10 cellular contexts compared by ENCODE assay signal in genomic region chr2:85771486-85771885, GRCh38. TPM values are rescaled to one million over a fixed set of nuclear protein-coding genes. Genes with fewer than 3 reads are reported as not detected.
DNase-seq lines count a peak whose midpoint lies in the region; ATAC-seq and TF ChIP-seq lines count a peak whose summit lies in the region.
"Had no signal": no experiment of that assay in that cellular context is flagged by ENCODE, and none has a peak within 500 bp of the region (broad histone marks: within the 10 kb centered on the region; RNA-seq: fewer than 3 reads in every experiment).

No MANE protein-coding gene starts in this region.

- H3K27ac ChIP-seq in GM23248 (peak overlapping the region; percentile 95), ascending aorta (peak overlapping the region; percentile 80 to 93), layer of hippocampus (ENCODE audit: low read depth, low read length) (peak overlapping the region; percentile 94), smooth muscle cell (ENCODE audit: low read depth) (no peak overlapping the region)

- no peak for TF ChIP-seq CTCF in ascending aorta (IDR thresholded peaks at IDR 0.05)
- TF ChIP-seq CTCF in smooth muscle cell (IDR thresholded peaks at IDR 0.05; ENCODE audit: borderline replicate concordance, insufficient read depth, poor library complexity, severe bottlenecking) = no peak

- H3K36me3 ChIP-seq in GM23248 (ENCODE audit: low read depth) (no peaks in the 10 kb centered on the region), ascending aorta (peaks cover 15 to 82% of the 10 kb centered on the region in 2 donors), smooth muscle cell (ENCODE audit: low read depth) (no peaks in the 10 kb centered on the region)

- 21 to 28% methylated on average over 4 of the region's 4 CpGs for WGBS in GM23248 (ENCODE audit: low coverage in 1 of 2, low lambda C conversion rate in 2 of 2, missing lambda C conversion rate in 2 of 2), 2 experiments
- 70% methylated on average over 4 of the region's 4 CpGs for WGBS in smooth muscle cell (ENCODE audit: low lambda C conversion rate)

- H2AFZ ChIP-seq in GM23248 (no peak overlapping the region), smooth muscle cell (ENCODE audit: low read depth) (no peak overlapping the region)

- H3K4me2 ChIP-seq in GM23248 (ENCODE audit: unreplicated experiment) (peak overlapping the region; percentile 41), smooth muscle cell (peak overlapping the region; percentile 78)

- no peaks in the 10 kb centered on the region for H4K20me1 ChIP-seq in GM23248 (ENCODE audit: insufficient read depth)
- H4K20me1 ChIP-seq in smooth muscle cell (ENCODE audit: low read depth) = no peaks in the 10 kb centered on the region

- DNase-seq in GM23248 (peak; percentile 42), ascending aorta (ENCODE audit: low spot score in 2 of 2) (no peak), smooth muscle cell (lab: John Stamatoyannopoulos, UW; ENCODE audit: unreplicated experiment) (no peak), ecto neural progenitor cell (ENCODE audit: low spot score) (no peak), posterior vena cava (ENCODE audit: low spot score) (no peak)
- DNase-seq: erythroblast; stimulated activated CD4-positive, alpha-beta T cell treated with anti-CD3 and anti-CD28 coated beads, Interleukin-4, amount 100 ng/mL, for 1 hour had no signal

- H3K9ac ChIP-seq in GM23248 (peak overlapping the region; percentile 79), smooth muscle cell (ENCODE audit: low read depth) (no peak overlapping the region)

- ATAC-seq in HG03108 (IDR thresholded peaks at IDR 0.05; ENCODE audit: unreplicated experiment) = no peak
- no peak for ATAC-seq in activated CD4-positive, CD25-positive, alpha-beta regulatory T cell treated with anti-CD3 and anti-CD28 coated beads, Interleukin-2, amount 50 U/mL, for 24 hours

- H3K27me3 ChIP-seq in GM23248 (replicated peaks; ENCODE audit: insufficient read depth) (no peaks in the 10 kb centered on the region), ascending aorta (no peaks in the 10 kb centered on the region), layer of hippocampus (ENCODE audit: control insufficient read depth, insufficient read depth, low read length) (no peaks in the 10 kb centered on the region), smooth muscle cell (ENCODE audit: low read depth) (no peaks in the 10 kb centered on the region)

- H3K9me2 ChIP-seq in GM23248 (ENCODE audit: insufficient read depth) = no peaks in the 10 kb centered on the region

- no peak overlapping the region; the same call in 1 of the 2 replicates for H3K4me3 ChIP-seq in GM23248
- H3K4me3 ChIP-seq in ascending aorta = peak overlapping the region in 1 of 2 donors; percentile 50
- no peak overlapping the region for H3K4me3 ChIP-seq in smooth muscle cell

- in situ Hi-C loops in GM23248 (cut with MboI) = no loop called here

- no peaks in the 10 kb centered on the region for H3K9me3 ChIP-seq in GM23248 (ENCODE audit: low read depth)
- H3K9me3 ChIP-seq in ascending aorta = no peaks in the 10 kb centered on the region
- no peaks in the 10 kb centered on the region for H3K9me3 ChIP-seq in smooth muscle cell (replicated peaks; ENCODE audit: low read depth)

- intact Hi-C loops in ascending aorta (cut with DNase I) = no loop called here
- intact Hi-C loops in posterior vena cava (cut with DNase I) = no loop called here

- H3K79me2 ChIP-seq in GM23248 (ENCODE audit: insufficient read depth) (peaks cover 76% of the 10 kb centered on the region), smooth muscle cell (ENCODE audit: low read depth) (no peaks in the 10 kb centered on the region)

- peaks cover 46% of the 10 kb centered on the region for H3F3A ChIP-seq in GM23248 (ENCODE audit: insufficient read depth)
- peaks cover 32% of the 10 kb centered on the region for H3F3A ChIP-seq in smooth muscle cell (ENCODE audit: low read depth)

- H3K4me1 ChIP-seq in GM23248 (ENCODE audit: insufficient read depth) = peaks cover 42% of the 10 kb centered on the region
- H3K4me1 ChIP-seq in ascending aorta = peaks cover 64 to 92% of the 10 kb centered on the region in 2 donors
- peaks cover 43% of the 10 kb centered on the region for H3K4me1 ChIP-seq in smooth muscle cell (ENCODE audit: low read depth)

RNA-seq across cellular contexts. Expression of gene ATOH8, which starts 17.7 kb away (rescaled TPM):
- total RNA-seq in GM23248 (2014; rRNA removed; shearing (Covaris generic)) = 40.7 and 50.1 TPM in 2 replicates
- polyA plus RNA-seq in GM23248 (2016; fragmentation: Nextera tagmentation; extraction: Ambion mirVana) (12.0 and 12.7 TPM in 2 replicates), smooth muscle cell (4.6 and 5.2 TPM in 2 replicates)
- total RNA-seq in ascending aorta (239 TPM), smooth muscle cell (5.2 and 6.5 TPM in 2 replicates), posterior vena cava (10 to 100 TPM; 16.6 to 17.5 TPM)
